ENCODE assay signal across 1 cellular context in the genomic region with DNA sequence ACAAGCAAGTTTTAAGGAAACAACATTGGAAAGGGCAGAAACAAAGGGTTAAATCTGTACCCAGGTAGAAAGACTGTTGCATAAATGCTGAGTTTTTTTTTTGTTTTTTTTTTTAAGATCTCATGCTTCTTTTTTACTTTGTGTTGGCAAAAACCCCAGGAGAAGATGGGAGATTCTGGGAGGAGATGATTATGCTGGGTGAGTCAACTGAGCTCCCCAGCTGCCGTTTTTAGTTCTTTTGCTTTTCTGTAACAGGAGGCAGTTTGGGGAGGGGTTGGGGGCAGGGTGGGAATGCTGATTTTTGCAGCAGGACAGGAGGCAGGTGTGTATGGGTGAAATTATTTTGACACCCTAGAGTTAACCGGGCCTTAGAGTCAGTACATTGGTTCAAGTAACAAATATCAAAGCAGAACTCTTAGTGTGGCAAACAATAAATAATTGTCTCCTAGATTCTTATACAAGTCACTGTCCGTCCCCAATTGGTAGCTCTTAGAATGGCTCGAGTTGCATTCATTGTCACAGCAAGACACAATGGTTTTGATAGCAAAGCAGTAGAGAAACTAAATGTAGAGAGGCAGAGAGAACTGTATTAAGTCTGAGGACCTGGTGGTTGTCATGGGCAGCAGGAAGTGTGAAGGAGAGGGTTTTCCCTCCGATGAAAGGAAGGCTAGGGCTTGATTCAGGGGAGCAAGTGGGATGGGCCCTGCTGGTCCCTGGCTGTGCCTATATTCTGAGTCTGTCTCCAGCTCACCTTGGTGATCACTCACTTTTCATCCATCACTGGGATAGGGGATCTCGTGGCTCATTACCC.
TF ChIP-seq lines count a peak whose summit lies in the region.

No MANE protein-coding gene starts in this region.

TF ChIP-seq in H1, 55 proteins besides CTCF, POLR2A, EP300 and RAD21 (continued from another document):
- TF ChIP-seq FOSL1 (IDR thresholded peaks at IDR 0.05; ENCODE audit: insufficient read depth, low read depth, low read length) (no peak), TCF12 (IDR thresholded peaks at IDR 0.05; ENCODE audit: low read depth, low read length) (no peak), JUND (IDR thresholded peaks at IDR 0.05; ENCODE audit: low read length) (no peak), SAP30 (IDR thresholded peaks at IDR 0.05; ENCODE audit: insufficient read depth, insufficient replicate concordance, low read length) (no peak), BACH1 (IDR thresholded peaks at IDR 0.05; ENCODE audit: low read length) (no peak), EZH2 (IDR thresholded peaks at IDR 0.05; ENCODE audit: low read depth, low read length, severe bottlenecking) (no peak), SIN3A (conservative IDR thresholded peaks at IDR 0.05 in 1 of 2, IDR thresholded peaks at IDR 0.05 in 1 of 2; ENCODE audit: low read depth in 1 of 2, low read length in 2 of 2) (no peak), EGR1 (IDR thresholded peaks at IDR 0.05; ENCODE audit: borderline replicate concordance, low read depth, low read length) (no peak), CHD2 (IDR thresholded peaks at IDR 0.05; ENCODE audit: low read length) (no peak), ZNF274 (IDR thresholded peaks at IDR 0.05; ENCODE audit: borderline replicate concordance, extremely low read depth, low read length) (no peak), NRF1 (IDR thresholded peaks at IDR 0.05; ENCODE audit: low read depth, low read length) (no peak), RXRA (IDR thresholded peaks at IDR 0.05; ENCODE audit: insufficient read depth, low read depth, low read length) (no peak), YY1 (IDR thresholded peaks at IDR 0.05; ENCODE audit: low read depth, low read length) (no peak), TEAD4 (IDR thresholded peaks at IDR 0.05; ENCODE audit: low read depth, low read length) (no peak), KDM1A (IDR thresholded peaks at IDR 0.05; ENCODE audit: borderline replicate concordance, low read length) (no peak), BRCA1 (IDR thresholded peaks at IDR 0.05; ENCODE audit: low read depth, low read length) (no peak)
- TF ChIP-seq, protein P1, sequence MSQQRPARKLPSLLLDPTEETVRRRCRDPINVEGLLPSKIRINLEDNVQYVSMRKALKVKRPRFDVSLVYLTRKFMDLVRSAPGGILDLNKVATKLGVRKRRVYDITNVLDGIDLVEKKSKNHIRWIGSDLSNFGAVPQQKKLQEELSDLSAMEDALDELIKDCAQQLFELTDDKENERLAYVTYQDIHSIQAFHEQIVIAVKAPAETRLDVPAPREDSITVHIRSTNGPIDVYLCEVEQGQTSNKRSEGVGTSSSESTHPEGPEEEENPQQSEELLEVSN (IDR thresholded peaks at IDR 0.05), result no peak
- TF ChIP-seq, protein P2, sequence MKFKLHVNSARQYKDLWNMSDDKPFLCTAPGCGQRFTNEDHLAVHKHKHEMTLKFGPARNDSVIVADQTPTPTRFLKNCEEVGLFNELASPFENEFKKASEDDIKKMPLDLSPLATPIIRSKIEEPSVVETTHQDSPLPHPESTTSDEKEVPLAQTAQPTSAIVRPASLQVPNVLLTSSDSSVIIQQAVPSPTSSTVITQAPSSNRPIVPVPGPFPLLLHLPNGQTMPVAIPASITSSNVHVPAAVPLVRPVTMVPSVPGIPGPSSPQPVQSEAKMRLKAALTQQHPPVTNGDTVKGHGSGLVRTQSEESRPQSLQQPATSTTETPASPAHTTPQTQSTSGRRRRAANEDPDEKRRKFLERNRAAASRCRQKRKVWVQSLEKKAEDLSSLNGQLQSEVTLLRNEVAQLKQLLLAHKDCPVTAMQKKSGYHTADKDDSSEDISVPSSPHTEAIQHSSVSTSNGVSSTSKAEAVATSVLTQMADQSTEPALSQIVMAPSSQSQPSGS (IDR thresholded peaks at IDR 0.05; ENCODE audit: low read length), result no peak
- TF ChIP-seq, protein P3, sequence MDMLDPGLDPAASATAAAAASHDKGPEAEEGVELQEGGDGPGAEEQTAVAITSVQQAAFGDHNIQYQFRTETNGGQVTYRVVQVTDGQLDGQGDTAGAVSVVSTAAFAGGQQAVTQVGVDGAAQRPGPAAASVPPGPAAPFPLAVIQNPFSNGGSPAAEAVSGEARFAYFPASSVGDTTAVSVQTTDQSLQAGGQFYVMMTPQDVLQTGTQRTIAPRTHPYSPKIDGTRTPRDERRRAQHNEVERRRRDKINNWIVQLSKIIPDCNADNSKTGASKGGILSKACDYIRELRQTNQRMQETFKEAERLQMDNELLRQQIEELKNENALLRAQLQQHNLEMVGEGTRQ (IDR thresholded peaks at IDR 0.05; ENCODE audit: low read length), result no peak
TF ChIP-seq in H1: peak in this region for 0.
